ENCODE assay signal across 9 cellular contexts in genomic region chr14:23154876-23155587, GRCh38. TPM values are rescaled to one million over a fixed set of nuclear protein-coding genes. Genes with fewer than 3 reads are reported as not detected.
DNase-seq lines count a peak whose midpoint lies in the region; ATAC-seq and TF ChIP-seq lines count a peak whose summit lies in the region.
"Had no signal": no experiment of that assay in that cellular context is flagged by ENCODE, and none has a peak within 500 bp of the region (broad histone marks: within the 10 kb centered on the region; RNA-seq: fewer than 3 reads in every experiment).

No MANE protein-coding gene starts in this region.

- intact Hi-C loops in uterus (cut with DNase I; ENCODE audit: low total_unique reads), result no loop called here

- no peak for TF ChIP-seq CTCF in epithelial cell of esophagus (IDR thresholded peaks at IDR 0.05; ENCODE audit: insufficient read depth, low read depth, low read length, missing control alignments)
- TF ChIP-seq CTCF in uterus (IDR thresholded peaks at IDR 0.05), result no peak

- TF ChIP-seq POLR2A in uterus (IDR thresholded peaks at IDR 0.05), result peak in 1 of 2 donors; percentile 32

- H3K4me1 ChIP-seq in uterus, result peaks cover 19 to 23% of the 10 kb centered on the region in 2 donors

- H3K4me3 ChIP-seq in epithelial cell of esophagus (ENCODE audit: low read length), result no peak overlapping the region
- peak overlapping the region in 1 of 2 donors; percentile 2 for H3K4me3 ChIP-seq in uterus

- no peak for ATAC-seq in GM18867 (IDR thresholded peaks at IDR 0.05; ENCODE audit: unreplicated experiment)

- H3K9me3 ChIP-seq in uterus, result no peaks in the 10 kb centered on the region

- H3K36me3 ChIP-seq in uterus, result no peaks in the 10 kb centered on the region

- H3K27me3 ChIP-seq in uterus, result no peaks in the 10 kb centered on the region

- H3K27ac ChIP-seq in uterus, result peak overlapping the region; percentile 96

- DNase-seq in D341Med (ENCODE audit: low spot score) (peak; percentile 84), NCI-H510A treated with DMSO at 0.1 percent for 48 hours (lab: John Stamatoyannopoulos, UW) (peak; percentile 5), epithelial cell of esophagus (ENCODE audit: low read depth) (peak; percentile 88), middle frontal gyrus (ENCODE audit: extremely low spot score, low spot score) (peak; percentile 55), uterus (peak; percentile 83 to 92)
- DNase-seq in stimulated activated CD4-positive, alpha-beta T cell treated with anti-CD3 and anti-CD28 coated beads, Interleukin-12 subunit alpha, Interleukin-12 subunit beta, amount 100 ng/mL, for 4 hours, result no peak
- no peak for DNase-seq in stimulated activated CD4-positive, alpha-beta T cell treated with anti-CD3 and anti-CD28 coated beads, Interleukin-4, amount 100 ng/mL, for 4 hours
- DNase-seq: naive B cell had no signal

RNA-seq across cellular contexts. Expression of gene SLC7A8, which starts 28.4 kb away (rescaled TPM):
- 100 to 1,000 TPM in 1 of 4 donors, 10 to 100 TPM in 3; 15.9 to 152 (median 49.3) TPM for total RNA-seq in uterus

RNA-seq across cellular contexts. Expression of gene CEBPE, which starts 36.0 kb away (rescaled TPM):
- not detected for total RNA-seq in uterus

RNA-seq across cellular contexts. Expression of gene CIROP, which starts 50.2 kb away (rescaled TPM):
- not detected for total RNA-seq in uterus

RNA-seq across cellular contexts. Expression of gene C14orf119, which starts 59.7 kb away (rescaled TPM):
- 10 to 100 TPM; 12.3 to 41.6 (median 26.7) TPM for total RNA-seq in uterus

Comparison
In these comparisons a context has a peak if more than half of its experiments do, and no peak if none do; other contexts are left out.
1. DNase-seq: peak in D341Med (single experiment), NCI-H510A treated with DMSO at 0.1 percent for 48 hours (single experiment), epithelial cell of esophagus (single experiment), middle frontal gyrus (single experiment) and uterus (2 of 2); none in stimulated activated CD4-positive, alpha-beta T cell treated with anti-CD3 and anti-CD28 coated beads, Interleukin-12 subunit alpha, Interleukin-12 subunit beta, amount 100 ng/mL, for 4 hours (single experiment) and stimulated activated CD4-positive, alpha-beta T cell treated with anti-CD3 and anti-CD28 coated beads, Interleukin-4, amount 100 ng/mL, for 4 hours (0 of 2).